Comparison of ENCODE assay signal across 9 cellular contexts in genomic region chr11:61968758-61969390, GRCh38. TPM values are rescaled to one million over a fixed set of nuclear protein-coding genes. Genes with fewer than 3 reads are reported as not detected.
DNase-seq lines count a peak whose midpoint lies in the region; ATAC-seq, FAIRE-seq and TF ChIP-seq lines count a peak whose summit lies in the region.
"Had no signal": no experiment of that assay in that cellular context is flagged by ENCODE, and none has a peak within 500 bp of the region (broad histone marks: within the 10 kb centered on the region; RNA-seq: fewer than 3 reads in every experiment).

No MANE protein-coding gene starts in this region.

- no peak for TF ChIP-seq CTCF in bronchial epithelial cell (IDR thresholded peaks at IDR 0.05; ENCODE audit: insufficient read depth, low read length, severe bottlenecking)
- TF ChIP-seq CTCF in mesothelial cell of epicardium (IDR thresholded peaks at IDR 0.05; ENCODE audit: unreplicated experiment): no peak
- TF ChIP-seq CTCF in type B pancreatic cell (conservative IDR thresholded peaks at IDR 0.05): no peak

- H3K4me1 Mint-ChIP-seq in activated naive CD4-positive, alpha-beta T cell treated with anti-CD3 and anti-CD28 coated beads, Interleukin-2, amount 10 ng/mL, durations not matched to agents 7 days and 5 days: peaks cover 66% of the 10 kb centered on the region
- H3K4me1 Mint-ChIP-seq in mesothelial cell of epicardium: peaks cover 76% of the 10 kb centered on the region
- peaks cover 47% of the 10 kb centered on the region for H3K4me1 Mint-ChIP-seq in type B pancreatic cell (ENCODE audit: unreplicated experiment)

- H3K27me3 Mint-ChIP-seq in activated naive CD4-positive, alpha-beta T cell treated with anti-CD3 and anti-CD28 coated beads, Interleukin-2, amount 10 ng/mL, durations not matched to agents 7 days and 5 days: no peaks in the 10 kb centered on the region
- H3K27me3 Mint-ChIP-seq in mesothelial cell of epicardium (ENCODE audit: low read depth): no peaks in the 10 kb centered on the region
- no peaks in the 10 kb centered on the region for H3K27me3 Mint-ChIP-seq in type B pancreatic cell

- H3K9me3 Mint-ChIP-seq in activated naive CD4-positive, alpha-beta T cell treated with anti-CD3 and anti-CD28 coated beads, Interleukin-2, amount 10 ng/mL, durations not matched to agents 7 days and 5 days: no peaks in the 10 kb centered on the region
- H3K9me3 Mint-ChIP-seq in mesothelial cell of epicardium (no peaks in the 10 kb centered on the region), type B pancreatic cell (no peaks in the 10 kb centered on the region)

- peak overlapping the region; percentile 92 for H3K4me3 Mint-ChIP-seq in activated naive CD4-positive, alpha-beta T cell treated with anti-CD3 and anti-CD28 coated beads, Interleukin-2, amount 10 ng/mL, durations not matched to agents 7 days and 5 days
- H3K4me3 Mint-ChIP-seq in mesothelial cell of epicardium (peak overlapping the region; percentile 93), type B pancreatic cell (peak overlapping the region; percentile 91)

- peaks cover 11% of the 10 kb centered on the region for H3K36me3 ChIP-seq in bronchial epithelial cell (ENCODE audit: control insufficient read depth, insufficient read depth, low read length)

- DNase-seq in activated naive CD4-positive, alpha-beta T cell treated with anti-CD3 and anti-CD28 coated beads, Interleukin-2, amount 10 ng/mL, durations not matched to agents 7 days and 5 days: no peak
- no peak for DNase-seq in activated naive CD4-positive, alpha-beta T cell treated with Interleukin-2 at 50 U/mL for 16 hours
- DNase-seq in bronchial epithelial cell (ENCODE audit: low read depth) (no peak), mesothelial cell of epicardium (ENCODE audit: low spot score in 2 of 2, unreplicated experiment in 2 of 2) (no peak), type B pancreatic cell (ENCODE audit: extremely low spot score, unreplicated experiment) (no peak), NCI-H2029 treated with DMSO at 0.1 percent for 48 hours (lab: John Stamatoyannopoulos, UW) (no peak)

- H3K27ac Mint-ChIP-seq in activated naive CD4-positive, alpha-beta T cell treated with anti-CD3 and anti-CD28 coated beads, Interleukin-2, amount 10 ng/mL, durations not matched to agents 7 days and 5 days: peak overlapping the region; percentile 98
- H3K27ac Mint-ChIP-seq in mesothelial cell of epicardium (peak overlapping the region; percentile 97), type B pancreatic cell (peak overlapping the region; percentile 93)

- peaks cover 36% of the 10 kb centered on the region for H3K36me3 Mint-ChIP-seq in activated naive CD4-positive, alpha-beta T cell treated with anti-CD3 and anti-CD28 coated beads, Interleukin-2, amount 10 ng/mL, durations not matched to agents 7 days and 5 days
- H3K36me3 Mint-ChIP-seq in mesothelial cell of epicardium (peaks cover 18% of the 10 kb centered on the region), type B pancreatic cell (peaks cover 21% of the 10 kb centered on the region)

- H3K27me3 ChIP-seq in bronchial epithelial cell (ENCODE audit: control insufficient read depth, insufficient read depth, low read length): no peaks in the 10 kb centered on the region

- FAIRE-seq in bronchial epithelial cell (lab: Jason Lieb, UNC): no peak
- FAIRE-seq: endometrium had no signal

- ATAC-seq in HG02623 (IDR thresholded peaks at IDR 0.05; ENCODE audit: unreplicated experiment): no peak
- ATAC-seq in HG03196 (IDR thresholded peaks at IDR 0.05; ENCODE audit: unreplicated experiment): no peak

- CTCF ChIA-PET in activated naive CD4-positive, alpha-beta T cell treated with anti-CD3 and anti-CD28 coated beads, Interleukin-2, amount 10 ng/mL, durations not matched to agents 7 days and 5 days (lab: Charles Lee): interaction anchor here (1.0 to 3.4 kb wide), 3 partner anchors 19 to 139 kb away, joined by 3 to 16 read pairs (median 8); partner anchors contain the start of gene BEST1

- H3K4me3 ChIP-seq in bronchial epithelial cell (ENCODE audit: low read depth, low read length): peak overlapping the region; percentile 81

RNA-seq across cellular contexts. Expression of gene FTH1, which starts 1.4 kb away (rescaled TPM):
- 1,010 and 1,591 TPM in 2 replicates for total RNA-seq in bronchial epithelial cell
- 1,419 to 1,500 TPM (median 1,460 TPM) in 3 replicates for total RNA-seq in mesothelial cell of epicardium
- 1,346 and 2,108 TPM in 2 replicates for total RNA-seq in type B pancreatic cell (ENCODE audit: low replicate concordance)

RNA-seq across cellular contexts. Expression of gene BEST1, which starts 18.7 kb away (rescaled TPM):
- total RNA-seq in bronchial epithelial cell (3.7 and 5.2 TPM in 2 replicates), mesothelial cell of epicardium (0.64 to 1.1 TPM (median 0.90 TPM) in 3 replicates), type B pancreatic cell (ENCODE audit: low replicate concordance) (0.14 and 0.31 TPM in 2 replicates)

RNA-seq across cellular contexts. Expression of gene RAB3IL1, which starts 51.5 kb away (rescaled TPM):
- total RNA-seq in bronchial epithelial cell: 0.90 and 1.1 TPM in 2 replicates
- 10.6 to 12.0 TPM (median 11.9 TPM) in 3 replicates for total RNA-seq in mesothelial cell of epicardium
- 2.1 and 16.6 TPM in 2 replicates for total RNA-seq in type B pancreatic cell (ENCODE audit: low replicate concordance)
